Comparison of ENCODE assay signal across 12 cellular contexts in genomic region chr6:159976844-159977241, GRCh38. TPM values are rescaled to one million over a fixed set of nuclear protein-coding genes. Genes with fewer than 3 reads are reported as not detected.
DNase-seq lines count a peak whose midpoint lies in the region; ATAC-seq and TF ChIP-seq lines count a peak whose summit lies in the region.
"Had no signal": no experiment of that assay in that cellular context is flagged by ENCODE, and none has a peak within 500 bp of the region (broad histone marks: within the 10 kb centered on the region; RNA-seq: fewer than 3 reads in every experiment).

No MANE protein-coding gene starts in this region.

- no peaks in the 10 kb centered on the region for H3K9me3 Mint-ChIP-seq in activated T-helper 2 cell treated with anti-CD3 and anti-CD28 coated beads, Interferon-gamma antibody, Interleukin-2, Interleukin-4, amounts not matched to agents 10 μg/mL and 5 μg/mL and 100 μg/mL, durations not matched to agents 14 hours and 24 hours and 36 hours
- H3K9me3 Mint-ChIP-seq in mesothelial cell of epicardium (no peaks in the 10 kb centered on the region), H9 (no peaks in the 10 kb centered on the region)
- H3K9me3 Mint-ChIP-seq: neural crest cell had no signal

- H3K9ac ChIP-seq in mammary epithelial cell (ENCODE audit: insufficient read depth, low read length): no peak overlapping the region
- H3K9ac ChIP-seq in H9 (ENCODE audit: extremely low read depth, insufficient read length, low read length): no peak overlapping the region

- no peak overlapping the region for H3K4me2 ChIP-seq in mammary epithelial cell (ENCODE audit: insufficient read depth, low read depth, low read length)
- no peak overlapping the region for H3K4me2 ChIP-seq in H9 (ENCODE audit: insufficient read depth, insufficient read length, low read length)

- no peak overlapping the region for H2BK5ac ChIP-seq in H9 (ENCODE audit: insufficient read length, low read length)

- no peak overlapping the region for H3K56ac ChIP-seq in H9 (ENCODE audit: insufficient read length, low read depth, low read length)

- H3K9me3 ChIP-seq in breast epithelium (no peaks in the 10 kb centered on the region), mammary epithelial cell (replicated peaks; ENCODE audit: insufficient read depth, low read length) (no peaks in the 10 kb centered on the region), tibial artery (no peaks in the 10 kb centered on the region), H9 (ENCODE audit: control insufficient read depth, low read depth, low read length) (no peaks in the 10 kb centered on the region)

- no peaks in the 10 kb centered on the region for H3K23me2 ChIP-seq in H9 (ENCODE audit: insufficient read length, low read depth, low read length, poor library complexity, severe bottlenecking)

- no peaks in the 10 kb centered on the region for H3K27me3 Mint-ChIP-seq in activated T-helper 2 cell treated with anti-CD3 and anti-CD28 coated beads, Interferon-gamma antibody, Interleukin-2, Interleukin-4, amounts not matched to agents 10 μg/mL and 5 μg/mL and 100 μg/mL, durations not matched to agents 14 hours and 24 hours and 36 hours (ENCODE audit: low read depth)
- H3K27me3 Mint-ChIP-seq in mesothelial cell of epicardium (ENCODE audit: low read depth) (no peaks in the 10 kb centered on the region), H9 (ENCODE audit: low read depth) (peaks cover 1% of the 10 kb centered on the region; the same call in 1 of the 2 replicates)

- H2AFZ ChIP-seq in mammary epithelial cell (ENCODE audit: low read depth, low read length): no peak overlapping the region
- no peak overlapping the region for H2AFZ ChIP-seq in H9 (ENCODE audit: low read length)

- peaks cover 22% of the 10 kb centered on the region for H3K36me3 Mint-ChIP-seq in activated T-helper 2 cell treated with anti-CD3 and anti-CD28 coated beads, Interferon-gamma antibody, Interleukin-2, Interleukin-4, amounts not matched to agents 10 μg/mL and 5 μg/mL and 100 μg/mL, durations not matched to agents 14 hours and 24 hours and 36 hours (ENCODE audit: low read depth)
- H3K36me3 Mint-ChIP-seq in mesothelial cell of epicardium: no peaks in the 10 kb centered on the region
- no peaks in the 10 kb centered on the region for H3K36me3 Mint-ChIP-seq in H9 (ENCODE audit: insufficient read depth in 1 of 3, low read depth in 3 of 3)

- H2BK15ac ChIP-seq in H9 (ENCODE audit: low read depth, low read length): no peak overlapping the region

- peak overlapping the region; percentile 93 for H3K27ac Mint-ChIP-seq in activated T-helper 2 cell treated with anti-CD3 and anti-CD28 coated beads, Interferon-gamma antibody, Interleukin-2, Interleukin-4, amounts not matched to agents 10 μg/mL and 5 μg/mL and 100 μg/mL, durations not matched to agents 14 hours and 24 hours and 36 hours
- H3K27ac Mint-ChIP-seq in mesothelial cell of epicardium (peak overlapping the region; percentile 67), H9 (peak overlapping the region in 1 of 3 experiments; percentile 25; a peak in 3 of 7 replicates)

- peaks cover 91% of the 10 kb centered on the region for H3K4me1 Mint-ChIP-seq in activated T-helper 2 cell treated with anti-CD3 and anti-CD28 coated beads, Interferon-gamma antibody, Interleukin-2, Interleukin-4, amounts not matched to agents 10 μg/mL and 5 μg/mL and 100 μg/mL, durations not matched to agents 14 hours and 24 hours and 36 hours (ENCODE audit: low read depth)
- H3K4me1 Mint-ChIP-seq in mesothelial cell of epicardium (peaks cover 61% of the 10 kb centered on the region), H9 (peaks cover 84 to 89% of the 10 kb centered on the region in 2 experiments)

- WGBS in mammary epithelial cell (ENCODE audit: low coverage, missing lambda C conversion rate): 96% methylated on average over 5 of the region's 6 CpGs
- no CpG with 5 or more reads among the region's 6 CpGs for WGBS in H9 (ENCODE audit: extremely low coverage, insufficient read length, low lambda C conversion rate)

- no peak overlapping the region for H3K18ac ChIP-seq in H9 (ENCODE audit: insufficient read length, low read depth, low read length)

- DNase-seq in breast epithelium (ENCODE audit: low spot score in 2 of 2) (no peak), mammary epithelial cell (no peak), mesothelial cell of epicardium (ENCODE audit: low spot score in 2 of 2, unreplicated experiment in 2 of 2) (no peak), tibial artery (no peak), H9 (no peak), erythroblast (lab: John Stamatoyannopoulos, UW) (no peak)
- no peak for DNase-seq in activated T-helper 2 cell treated with anti-CD3 and anti-CD28 coated beads, Interferon-gamma antibody, Interleukin-2, Interleukin-4, amounts not matched to agents 10 μg/mL and 5 μg/mL and 100 μg/mL, durations not matched to agents 14 hours and 24 hours and 36 hours (ENCODE audit: low spot score)
- DNase-seq: GDM1; NCI-H524 treated with DMSO at 0.1 percent for 48 hours; stimulated activated CD4-positive, alpha-beta T cell treated with anti-CD3 and anti-CD28 coated beads, Interleukin-4, amount 100 ng/mL, for 24 hours had no signal

- dilution Hi-C loops in mammary epithelial cell (cut with HindIII; ENCODE audit: low sequenced_read_pairs): no loop called here

- no peaks in the 10 kb centered on the region for H3K79me1 ChIP-seq in H9 (ENCODE audit: insufficient read depth, low read depth, low read length, poor library complexity, severe bottlenecking)

- intact Hi-C loops in breast epithelium (cut with DNase I; ENCODE audit: low total_unique reads): no loop called here
- intact Hi-C loops in mammary epithelial cell (cut with micrococcal nuclease): no loop called here
- intact Hi-C loops in activated T-helper 2 cell treated with anti-CD3 and anti-CD28 coated beads, Interferon-gamma antibody, Interleukin-2, Interleukin-4, amounts not matched to agents 10 μg/mL and 5 μg/mL and 100 μg/mL, durations not matched to agents 14 hours and 24 hours and 36 hours (cut with micrococcal nuclease): no loop called here
- intact Hi-C loops in tibial artery (cut with DNase I; ENCODE audit: low total_unique reads): no loop called here

- H3K27ac ChIP-seq in breast epithelium (peak overlapping the region; percentile 76 to 80), mammary epithelial cell (ENCODE audit: insufficient read depth, low read depth, low read length) (no peak overlapping the region), tibial artery (peak overlapping the region; percentile 24 to 52), H9 (ENCODE audit: insufficient read length, low read depth, low read length) (no peak overlapping the region)

- ATAC-seq in HG03565 (IDR thresholded peaks at IDR 0.05; ENCODE audit: unreplicated experiment): no peak

- TF ChIP-seq POLR2A in breast epithelium (IDR thresholded peaks at IDR 0.05) (no peak), erythroblast (IDR thresholded peaks at IDR 0.05; ENCODE audit: low read length) (no peak)

- peaks cover 96% of the 10 kb centered on the region for H3K79me2 ChIP-seq in mammary epithelial cell (ENCODE audit: insufficient read depth, low read length)
- H3K79me2 ChIP-seq in H9 (ENCODE audit: insufficient read depth, low read length): peaks cover 46% of the 10 kb centered on the region; the same call in 1 of the 2 replicates

- no peak overlapping the region for H2AK5ac ChIP-seq in H9 (ENCODE audit: insufficient read length, low read length)

- peaks cover 3 to 21% of the 10 kb centered on the region in 2 donors for H3K4me1 ChIP-seq in breast epithelium
- H3K4me1 ChIP-seq in mammary epithelial cell (ENCODE audit: insufficient read depth, low read length): peaks cover 25% of the 10 kb centered on the region
- H3K4me1 ChIP-seq in tibial artery: peaks cover 0 to 74% (median 45%) of the 10 kb centered on the region in 4 donors
- H3K4me1 ChIP-seq in H9 (ENCODE audit: insufficient read depth, low read length): peaks cover 19% of the 10 kb centered on the region; the same call in 1 of the 2 replicates

- H3K36me3 ChIP-seq in breast epithelium: no peaks in the 10 kb centered on the region
- no peaks in the 10 kb centered on the region for H3K36me3 ChIP-seq in mammary epithelial cell (ENCODE audit: insufficient read depth, low read length)
- H3K36me3 ChIP-seq in tibial artery: no peaks in the 10 kb centered on the region

- H3K4me3 ChIP-seq in breast epithelium (no peak overlapping the region), mammary epithelial cell (replicated peaks in 1 of 3; ENCODE audit: insufficient read depth in 1 of 3, low read depth in 2 of 3, low read length in 3 of 3) (no peak overlapping the region), tibial artery (no peak overlapping the region)

- H4K91ac ChIP-seq in H9 (ENCODE audit: insufficient read length, low read depth, low read length): no peak overlapping the region

- no peaks in the 10 kb centered on the region for H3K27me3 ChIP-seq in breast epithelium
- no peaks in the 10 kb centered on the region for H3K27me3 ChIP-seq in mammary epithelial cell (ENCODE audit: insufficient read depth, low read length)
- H3K27me3 ChIP-seq in tibial artery: no peaks in the 10 kb centered on the region
- no peaks in the 10 kb centered on the region for H3K27me3 ChIP-seq in H9 (ENCODE audit: insufficient read depth, low read length)

- BruUV-seq in mammary epithelial cell (replicated peaks; lab: Mats Ljungman, UMichigan): no TSS peak

- H3K4me3 Mint-ChIP-seq in activated T-helper 2 cell treated with anti-CD3 and anti-CD28 coated beads, Interferon-gamma antibody, Interleukin-2, Interleukin-4, amounts not matched to agents 10 μg/mL and 5 μg/mL and 100 μg/mL, durations not matched to agents 14 hours and 24 hours and 36 hours (ENCODE audit: low read depth): peak overlapping the region; percentile 31
- H3K4me3 Mint-ChIP-seq in mesothelial cell of epicardium (no peak overlapping the region), H9 (no peak overlapping the region)
- H3K4me3 Mint-ChIP-seq: neural crest cell had no signal

- H2BK12ac ChIP-seq in H9 (ENCODE audit: insufficient read length, low read depth, low read length): no peak overlapping the region

- H4K8ac ChIP-seq in H9 (replicated peaks; ENCODE audit: insufficient read length, low read depth, low read length): no peak overlapping the region

- no peak overlapping the region for H3K23ac ChIP-seq in H9 (ENCODE audit: insufficient read length, low read depth, low read length)

- H3K14ac ChIP-seq in H9 (ENCODE audit: insufficient read depth, low read length): no peak overlapping the region; the same call in 1 of the 2 replicates

- no peak overlapping the region for H4K5ac ChIP-seq in H9 (ENCODE audit: insufficient read length, low read depth, low read length)

- TF ChIP-seq CTCF in breast epithelium (IDR thresholded peaks at IDR 0.05) (no peak), mammary epithelial cell (conservative IDR thresholded peaks at IDR 0.05 in 1 of 2, IDR thresholded peaks at IDR 0.05 in 1 of 2; ENCODE audit: extremely low read depth in 1 of 2, insufficient read depth in 1 of 2, low read depth in 1 of 2, low read length in 2 of 2) (no peak), mesothelial cell of epicardium (IDR thresholded peaks at IDR 0.05; ENCODE audit: unreplicated experiment) (no peak), tibial artery (IDR thresholded peaks at IDR 0.05) (no peak), H9 (conservative IDR thresholded peaks at IDR 0.05) (no peak)

- no peak overlapping the region for H3T11ph ChIP-seq in H9 (ENCODE audit: low read length)

- no peak overlapping the region for H2BK120ac ChIP-seq in H9 (ENCODE audit: low read depth, low read length, poor library complexity, severe bottlenecking)

- H3K4ac ChIP-seq in H9 (ENCODE audit: low read depth, low read length): no peak overlapping the region

- in situ Hi-C loops in mammary epithelial cell (cut with MboI; ENCODE audit: low sequenced_read_pairs in 2 of 2): no loop called here

- CTCF ChIA-PET in mammary epithelial cell (lab: Charles Lee; ENCODE audit: low non-redundant PET): no interaction called here

- peaks cover 10% of the 10 kb centered on the region for H4K20me1 ChIP-seq in mammary epithelial cell (ENCODE audit: insufficient read depth, low read length)
- H4K20me1 ChIP-seq in H9 (ENCODE audit: control insufficient read depth, insufficient read depth, insufficient read length): peaks cover 4% of the 10 kb centered on the region

- no peak overlapping the region for H2BK20ac ChIP-seq in H9 (ENCODE audit: low read depth, low read length, poor library complexity, severe bottlenecking)

RNA-seq across cellular contexts. Expression of gene IGF2R, which starts 8.0 kb away (rescaled TPM):
- total RNA-seq in breast epithelium (100 to 1,000 TPM in 1 of 3 donors, 10 to 100 TPM in 2; 60.4 to 112 (median 81.0) TPM), mammary epithelial cell (100 to 1,000 TPM; 120 to 171 TPM), mesothelial cell of epicardium (107 to 112 TPM (median 111 TPM) in 3 replicates), H9 (2021) (62.9 and 66.7 TPM in 2 replicates)
- polyA plus RNA-seq in mammary epithelial cell: 23.0 TPM
- polyA minus RNA-seq in mammary epithelial cell: 227 TPM
- total RNA-seq in activated T-helper 2 cell treated with anti-CD3 and anti-CD28 coated beads, Interferon-gamma antibody, Interleukin-2, Interleukin-4, amounts not matched to agents 10 μg/mL and 5 μg/mL and 100 μg/mL, durations not matched to agents 14 hours and 24 hours and 36 hours: 75.0 and 82.4 TPM in 2 replicates

Comparison
In these comparisons a context has a peak if more than half of its experiments do, and no peak if none do; other contexts are left out.
1. H3K27ac ChIP-seq: peak in breast epithelium (2 of 2) and tibial artery (2 of 2); none in mammary epithelial cell (single experiment) and H9 (single experiment).